28 cellular contexts compared by ENCODE assay signal in the genomic region with DNA sequence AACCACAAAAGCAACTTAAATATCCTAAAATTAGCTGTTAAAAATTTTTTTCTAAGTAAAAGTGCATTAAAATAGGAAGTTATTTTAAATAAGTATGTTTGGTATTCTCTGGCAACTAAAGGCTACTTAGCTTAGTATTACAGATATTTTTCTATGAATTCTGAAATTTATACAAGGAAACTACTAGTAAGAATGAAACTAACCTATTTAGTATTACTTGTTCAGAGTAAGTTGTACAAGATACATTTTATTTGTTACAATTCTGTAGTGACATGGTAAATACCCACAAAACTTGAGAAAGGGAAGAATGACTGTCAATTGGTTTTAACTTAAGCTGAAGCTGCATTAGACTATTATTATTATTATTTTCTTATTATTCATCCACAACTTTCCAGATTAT. TPM values are rescaled to one million over a fixed set of nuclear protein-coding genes. Genes with fewer than 3 reads are reported as not detected.
DNase-seq lines count a peak whose midpoint lies in the region; ATAC-seq, FAIRE-seq and TF ChIP-seq lines count a peak whose summit lies in the region.
"Had no signal": no experiment of that assay in that cellular context is flagged by ENCODE, and none has a peak within 500 bp of the region (broad histone marks: within the 10 kb centered on the region; RNA-seq: fewer than 3 reads in every experiment).

No MANE protein-coding gene starts in this region.

- intact Hi-C loops in natural killer cell (cut with micrococcal nuclease) (loop anchor here (10.0 kb wide), 1 partner anchor 933 kb away; a partner anchor contains a TSS), pancreas (cut with DNase I) (no loop called here)

- H3K27me3 ChIP-seq in OCI-LY3 (ENCODE audit: low read depth, low read length) (no peaks in the 10 kb centered on the region), pancreas (no peaks in the 10 kb centered on the region)
- H3K27me3 ChIP-seq: ascending aorta, esophagus squamous epithelium, ovary, right atrium auricular region, testis had no signal

- TF ChIP-seq CTCF in natural killer cell (IDR thresholded peaks at IDR 0.05) (no peak), OCI-LY3 (IDR thresholded peaks at IDR 0.05; ENCODE audit: low read depth, low read length) (no peak), pancreas (IDR thresholded peaks at IDR 0.05) (no peak)

- H4K20me1 ChIP-seq in OCI-LY3 (ENCODE audit: insufficient read depth, low read length), result peaks cover 75% of the 10 kb centered on the region

- H3K4me3 ChIP-seq in OCI-LY3 (ENCODE audit: low read length) (no peak overlapping the region), pancreas (no peak overlapping the region)
- H3K4me3 ChIP-seq: ascending aorta, esophagus squamous epithelium, ovary, right atrium auricular region, testis had no signal

- no peak for DNase-seq in natural killer cell treated with Interleukin-12 subunit alpha and Interleukin-12 subunit beta and Interleukin-15 and Interleukin-18, amount 100 ng/mL, for 72 hours (ENCODE audit: low spot score)
- DNase-seq in natural killer cell (no peak), pancreas (no peak), D341Med (ENCODE audit: low spot score) (no peak), NCI-H1417 (lab: John Stamatoyannopoulos, UW) (no peak)
- DNase-seq: activated CD4-positive, alpha-beta T cell treated with anti-CD3 and anti-CD28 coated beads for 4 hours; C1 segment of cervical spinal cord; endodermal cell; esophagus squamous epithelium; midbrain; naive thymus-derived CD8-positive, alpha-beta T cell; NCI-H1694; NCI-H524; NK-92 treated with Interleukin-12 subunit alpha and Interleukin-12 subunit beta, amount 100 ng/mL, for 24 hours; ovary; SIG-M5; testis had no signal

- no peak for FAIRE-seq in pancreas (lab: Jason Lieb, UNC)
- FAIRE-seq: TTC549, urothelium cell line had no signal

- no peak overlapping the region for H3K9ac ChIP-seq in OCI-LY3 (ENCODE audit: low read length)

- peaks cover 57% of the 10 kb centered on the region for H3K4me1 ChIP-seq in OCI-LY3 (ENCODE audit: low read length)
- H3K4me1 ChIP-seq in pancreas, result peaks cover 3 to 31% (median 23%) of the 10 kb centered on the region in 3 donors

- no peak overlapping the region for H2AFZ ChIP-seq in OCI-LY3 (ENCODE audit: low read depth, low read length)

- H3K36me3 ChIP-seq in OCI-LY3 (replicated peaks; ENCODE audit: low read depth, low read length) (peaks cover 30% of the 10 kb centered on the region), pancreas (no peaks in the 10 kb centered on the region)
- H3K36me3 ChIP-seq: ascending aorta, esophagus squamous epithelium, ovary, right atrium auricular region had no signal

- peaks cover 20 to 59% of the 10 kb centered on the region in 2 donors for H3K4me1 Mint-ChIP-seq in natural killer cell treated with Interleukin-12 subunit alpha and Interleukin-12 subunit beta and Interleukin-15 and Interleukin-18, amount 100 ng/mL, for 72 hours (ENCODE audit: low read depth in 2 of 2)
- H3K4me1 Mint-ChIP-seq in natural killer cell, result peaks cover 34 to 36% of the 10 kb centered on the region in 2 donors

- H3K27ac ChIP-seq in OCI-LY3 (ENCODE audit: low read length) (no peak overlapping the region), pancreas (no peak overlapping the region)
- H3K27ac ChIP-seq: ascending aorta, esophagus squamous epithelium, ovary, right atrium auricular region, testis had no signal

- H3K27ac Mint-ChIP-seq in natural killer cell treated with Interleukin-12 subunit alpha and Interleukin-12 subunit beta and Interleukin-15 and Interleukin-18, amount 100 ng/mL, for 72 hours, result peak overlapping the region in 1 of 2 donors; percentile 60
- no peak overlapping the region for H3K27ac Mint-ChIP-seq in natural killer cell
- H3K27ac Mint-ChIP-seq: activated naive CD4-positive, alpha-beta T cell treated with anti-CD3 and anti-CD28 coated beads, Interleukin-2, amount 50 U/mL, for 72 hours; activated T-helper 2 cell treated with anti-CD3 and anti-CD28 coated beads, Interferon-gamma antibody, Interleukin-2, Interleukin-4, amounts not matched to agents 10 μg/mL and 5 μg/mL and 100 μg/mL, durations not matched to agents 14 hours and 24 hours and 36 hours; endodermal cell; stimulated activated memory B cell treated with anti-CD40 and anti-IgM and Interleukin-4, amounts not matched to agents 10 μg/mL and 1 μg/mL and 100 μg/mL, for 72 hours had no signal

- H3K27me3 Mint-ChIP-seq in natural killer cell treated with Interleukin-12 subunit alpha and Interleukin-12 subunit beta and Interleukin-15 and Interleukin-18, amount 100 ng/mL, for 72 hours, result no peaks in the 10 kb centered on the region
- no peaks in the 10 kb centered on the region for H3K27me3 Mint-ChIP-seq in natural killer cell (ENCODE audit: low read depth in 2 of 2)
- H3K27me3 Mint-ChIP-seq: naive thymus-derived CD8-positive, alpha-beta T cell; stimulated activated memory B cell treated with anti-CD40 and anti-IgM and Interleukin-4, amounts not matched to agents 10 μg/mL and 1 μg/mL and 100 μg/mL, for 72 hours had no signal

- H3K4me2 ChIP-seq in OCI-LY3 (ENCODE audit: low read length), result peak overlapping the region; percentile 33

- no peaks in the 10 kb centered on the region for H3K36me3 Mint-ChIP-seq in natural killer cell treated with Interleukin-12 subunit alpha and Interleukin-12 subunit beta and Interleukin-15 and Interleukin-18, amount 100 ng/mL, for 72 hours
- H3K36me3 Mint-ChIP-seq in natural killer cell, result no peaks in the 10 kb centered on the region

- peak overlapping the region; percentile 58 for H3K4me3 Mint-ChIP-seq in natural killer cell treated with Interleukin-12 subunit alpha and Interleukin-12 subunit beta and Interleukin-15 and Interleukin-18, amount 100 ng/mL, for 72 hours
- H3K4me3 Mint-ChIP-seq in natural killer cell, result no peak overlapping the region
- H3K4me3 Mint-ChIP-seq: endodermal cell; stimulated activated memory B cell treated with anti-CD40 and anti-IgM and Interleukin-4, amounts not matched to agents 10 μg/mL and 1 μg/mL and 100 μg/mL, for 72 hours had no signal

- no peaks in the 10 kb centered on the region for H3K9me3 Mint-ChIP-seq in natural killer cell treated with Interleukin-12 subunit alpha and Interleukin-12 subunit beta and Interleukin-15 and Interleukin-18, amount 100 ng/mL, for 72 hours
- H3K9me3 Mint-ChIP-seq in natural killer cell, result no peaks in the 10 kb centered on the region
- H3K9me3 Mint-ChIP-seq: activated naive CD4-positive, alpha-beta T cell treated with anti-CD3 and anti-CD28 coated beads, Interleukin-2, amount 50 U/mL, for 72 hours; activated T-helper 2 cell treated with anti-CD3 and anti-CD28 coated beads, Interferon-gamma antibody, Interleukin-2, Interleukin-4, amounts not matched to agents 10 μg/mL and 5 μg/mL and 100 μg/mL, durations not matched to agents 14 hours and 24 hours and 36 hours; endodermal cell; naive thymus-derived CD8-positive, alpha-beta T cell; stimulated activated memory B cell treated with anti-CD40 and anti-IgM and Interleukin-4, amounts not matched to agents 10 μg/mL and 1 μg/mL and 100 μg/mL, for 72 hours had no signal

- no peaks in the 10 kb centered on the region for H3K9me3 ChIP-seq in OCI-LY3 (ENCODE audit: insufficient read depth, low read length)
- H3K9me3 ChIP-seq in pancreas, result no peaks in the 10 kb centered on the region
- H3K9me3 ChIP-seq: ascending aorta, esophagus squamous epithelium, ovary, right atrium auricular region, testis had no signal

- ATAC-seq in natural killer cell treated with Interleukin-12 subunit alpha and Interleukin-12 subunit beta and Interleukin-15 and Interleukin-18, amount 100 ng/mL, for 72 hours, result peak in 1 of 2 donors; percentile 61
- ATAC-seq in natural killer cell, result no peak
- peak; percentile 26 for ATAC-seq in HG02852 (IDR thresholded peaks at IDR 0.05; ENCODE audit: unreplicated experiment)
- ATAC-seq in GM19395 (IDR thresholded peaks at IDR 0.05; ENCODE audit: unreplicated experiment), result no peak
- no peak for ATAC-seq in pancreas
- ATAC-seq: activated naive CD4-positive, alpha-beta T cell treated with anti-CD3 and anti-CD28 coated beads, Interleukin-2, amount 50 U/mL, for 72 hours; naive thymus-derived CD8-positive, alpha-beta T cell; Panc1; stimulated activated memory B cell treated with anti-CD40 and anti-IgM and Interleukin-4, amounts not matched to agents 10 μg/mL and 1 μg/mL and 100 μg/mL, for 72 hours had no signal

- peaks cover 97% of the 10 kb centered on the region for H3K79me2 ChIP-seq in OCI-LY3 (ENCODE audit: low read length)

RNA-seq across cellular contexts. Expression of a gene that starts 6.5 kb away (rescaled TPM):
- 10 to 100 TPM; 34.8 to 40.7 TPM for total RNA-seq in natural killer cell treated with Interleukin-12 subunit alpha and Interleukin-12 subunit beta and Interleukin-15 and Interleukin-18, amount 100 ng/mL, for 72 hours
- total RNA-seq in natural killer cell (10 to 100 TPM; 38.5 to 45.6 (median 42.5) TPM), pancreas (10 to 100 TPM in 5 of 6 donors, 1 to 10 TPM in 1; 8.9 to 17.9 (median 11.6) TPM)
- 10 to 100 TPM in 1 of 2 donors, 1 to 10 TPM in 1; 8.3 to 11.2 TPM for polyA plus RNA-seq in pancreas
